Comparison of ENCODE assay signal across 1 cellular context in genomic region chr12:68510394-68510793, GRCh38.
TF ChIP-seq lines count a peak whose summit lies in the region.

No MANE protein-coding gene starts in this region.

TF ChIP-seq in GM23338, 12 proteins besides CTCF, POLR2A, EP300 and RAD21 (continued from another document):
- TF ChIP-seq ZNF462 (CRISPR knock-in tag; IDR thresholded peaks at IDR 0.05): no peak
- TF ChIP-seq ZNF331 (CRISPR knock-in tag; IDR thresholded peaks at IDR 0.05; ENCODE audit: low read depth): no peak
- no peak for TF ChIP-seq EZH2 (IDR thresholded peaks at IDR 0.05; ENCODE audit: low read depth, unreplicated experiment)
- no peak for TF ChIP-seq REST (IDR thresholded peaks at IDR 0.05; ENCODE audit: unreplicated experiment)
- TF ChIP-seq JUNB (IDR thresholded peaks at IDR 0.05; ENCODE audit: unreplicated experiment): no peak
- no peak for TF ChIP-seq CREB1 (CRISPR knock-in tag; IDR thresholded peaks at IDR 0.05; ENCODE audit: low read depth)
- no peak for TF ChIP-seq POLR2AphosphoS5 (IDR thresholded peaks at IDR 0.05; ENCODE audit: low read depth)
- no peak for TF ChIP-seq ETS1 (IDR thresholded peaks at IDR 0.05)
- TF ChIP-seq STAT1 (IDR thresholded peaks at IDR 0.05; ENCODE audit: unreplicated experiment): no peak
TF ChIP-seq in GM23338: peak in this region for 0.
